ENCODE assay signal across 1 cellular context in genomic region chr17:38851434-38851833, GRCh38.
TF ChIP-seq lines count a peak whose summit lies in the region.

No MANE protein-coding gene starts in this region.

TF ChIP-seq in GM23338, 12 proteins besides CTCF, POLR2A, EP300 and RAD21 (continued from another document):
- TF ChIP-seq JUNB (IDR thresholded peaks at IDR 0.05; ENCODE audit: unreplicated experiment) (no peak), STAT1 (IDR thresholded peaks at IDR 0.05; ENCODE audit: unreplicated experiment) (no peak)
